Comparison of ENCODE assay signal across 1 cellular context in the genomic region with DNA sequence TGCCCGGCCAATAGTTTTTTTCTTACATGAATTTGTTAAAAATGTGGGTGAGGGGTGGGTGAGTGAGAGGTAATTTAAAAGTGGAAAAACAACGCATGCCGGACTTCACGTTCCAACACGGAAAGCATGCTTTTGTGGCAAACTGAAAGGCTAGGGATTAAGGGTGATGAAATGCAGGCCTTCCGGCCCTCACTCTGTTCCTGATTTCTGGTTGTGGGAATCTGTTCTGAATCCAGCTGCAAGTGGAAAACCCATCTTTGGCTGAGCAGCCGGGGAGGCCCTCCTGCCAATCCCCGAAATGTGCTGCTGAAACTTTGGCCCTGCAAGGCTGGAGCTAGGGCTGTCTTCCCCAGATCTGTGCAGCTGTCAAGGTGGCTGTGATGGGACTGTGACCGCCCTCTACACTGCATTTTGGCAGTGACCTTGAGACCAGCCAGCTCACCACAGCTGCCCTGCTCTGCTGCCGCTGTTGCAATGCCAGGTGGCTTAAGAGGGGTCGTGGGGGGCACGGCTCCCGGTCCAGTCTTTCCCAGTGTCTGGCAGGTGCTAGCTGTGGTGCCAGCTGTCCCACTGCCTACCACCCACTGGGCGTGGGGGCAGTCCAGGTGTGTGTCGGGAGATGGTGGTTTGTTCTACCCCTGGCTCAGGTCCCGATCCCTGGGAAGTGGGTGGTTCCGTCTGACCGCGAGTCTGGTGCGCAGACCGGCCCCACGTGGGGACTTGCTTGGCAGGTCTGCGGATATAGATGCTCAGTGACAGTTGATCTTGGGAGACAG.
TF ChIP-seq lines count a peak whose summit lies in the region.

No MANE protein-coding gene starts in this region.

TF ChIP-seq in HepG2, 621 proteins besides CTCF, POLR2A, EP300 and RAD21 (continued from another document and continues in another):
- TF ChIP-seq, protein P1, sequence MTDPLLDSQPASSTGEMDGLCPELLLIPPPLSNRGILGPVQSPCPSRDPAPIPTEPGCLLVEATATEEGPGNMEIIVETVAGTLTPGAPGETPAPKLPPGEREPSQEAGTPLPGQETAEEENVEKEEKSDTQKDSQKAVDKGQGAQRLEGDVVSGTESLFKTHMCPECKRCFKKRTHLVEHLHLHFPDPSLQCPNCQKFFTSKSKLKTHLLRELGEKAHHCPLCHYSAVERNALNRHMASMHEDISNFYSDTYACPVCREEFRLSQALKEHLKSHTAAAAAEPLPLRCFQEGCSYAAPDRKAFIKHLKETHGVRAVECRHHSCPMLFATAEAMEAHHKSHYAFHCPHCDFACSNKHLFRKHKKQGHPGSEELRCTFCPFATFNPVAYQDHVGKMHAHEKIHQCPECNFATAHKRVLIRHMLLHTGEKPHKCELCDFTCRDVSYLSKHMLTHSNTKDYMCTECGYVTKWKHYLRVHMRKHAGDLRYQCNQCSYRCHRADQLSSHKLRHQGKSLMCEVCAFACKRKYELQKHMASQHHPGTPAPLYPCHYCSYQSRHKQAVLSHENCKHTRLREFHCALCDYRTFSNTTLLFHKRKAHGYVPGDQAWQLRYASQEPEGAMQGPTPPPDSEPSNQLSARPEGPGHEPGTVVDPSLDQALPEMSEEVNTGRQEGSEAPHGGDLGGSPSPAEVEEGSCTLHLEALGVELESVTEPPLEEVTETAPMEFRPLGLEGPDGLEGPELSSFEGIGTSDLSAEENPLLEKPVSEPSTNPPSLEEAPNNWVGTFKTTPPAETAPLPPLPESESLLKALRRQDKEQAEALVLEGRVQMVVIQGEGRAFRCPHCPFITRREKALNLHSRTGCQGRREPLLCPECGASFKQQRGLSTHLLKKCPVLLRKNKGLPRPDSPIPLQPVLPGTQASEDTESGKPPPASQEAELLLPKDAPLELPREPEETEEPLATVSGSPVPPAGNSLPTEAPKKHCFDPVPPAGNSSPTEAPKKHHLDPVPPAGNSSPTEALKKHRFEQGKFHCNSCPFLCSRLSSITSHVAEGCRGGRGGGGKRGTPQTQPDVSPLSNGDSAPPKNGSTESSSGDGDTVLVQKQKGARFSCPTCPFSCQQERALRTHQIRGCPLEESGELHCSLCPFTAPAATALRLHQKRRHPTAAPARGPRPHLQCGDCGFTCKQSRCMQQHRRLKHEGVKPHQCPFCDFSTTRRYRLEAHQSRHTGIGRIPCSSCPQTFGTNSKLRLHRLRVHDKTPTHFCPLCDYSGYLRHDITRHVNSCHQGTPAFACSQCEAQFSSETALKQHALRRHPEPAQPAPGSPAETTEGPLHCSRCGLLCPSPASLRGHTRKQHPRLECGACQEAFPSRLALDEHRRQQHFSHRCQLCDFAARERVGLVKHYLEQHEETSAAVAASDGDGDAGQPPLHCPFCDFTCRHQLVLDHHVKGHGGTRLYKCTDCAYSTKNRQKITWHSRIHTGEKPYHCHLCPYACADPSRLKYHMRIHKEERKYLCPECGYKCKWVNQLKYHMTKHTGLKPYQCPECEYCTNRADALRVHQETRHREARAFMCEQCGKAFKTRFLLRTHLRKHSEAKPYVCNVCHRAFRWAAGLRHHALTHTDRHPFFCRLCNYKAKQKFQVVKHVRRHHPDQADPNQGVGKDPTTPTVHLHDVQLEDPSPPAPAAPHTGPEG (CRISPR knock-in tag; IDR thresholded peaks at IDR 0.05): peak; percentile 82; the same call in 1 of the 2 replicates
- TF ChIP-seq HIVEP1 (CRISPR knock-in tag; IDR thresholded peaks at IDR 0.05): peak; percentile 51; the same call in 1 of the 2 replicates
- TF ChIP-seq, protein P2, sequence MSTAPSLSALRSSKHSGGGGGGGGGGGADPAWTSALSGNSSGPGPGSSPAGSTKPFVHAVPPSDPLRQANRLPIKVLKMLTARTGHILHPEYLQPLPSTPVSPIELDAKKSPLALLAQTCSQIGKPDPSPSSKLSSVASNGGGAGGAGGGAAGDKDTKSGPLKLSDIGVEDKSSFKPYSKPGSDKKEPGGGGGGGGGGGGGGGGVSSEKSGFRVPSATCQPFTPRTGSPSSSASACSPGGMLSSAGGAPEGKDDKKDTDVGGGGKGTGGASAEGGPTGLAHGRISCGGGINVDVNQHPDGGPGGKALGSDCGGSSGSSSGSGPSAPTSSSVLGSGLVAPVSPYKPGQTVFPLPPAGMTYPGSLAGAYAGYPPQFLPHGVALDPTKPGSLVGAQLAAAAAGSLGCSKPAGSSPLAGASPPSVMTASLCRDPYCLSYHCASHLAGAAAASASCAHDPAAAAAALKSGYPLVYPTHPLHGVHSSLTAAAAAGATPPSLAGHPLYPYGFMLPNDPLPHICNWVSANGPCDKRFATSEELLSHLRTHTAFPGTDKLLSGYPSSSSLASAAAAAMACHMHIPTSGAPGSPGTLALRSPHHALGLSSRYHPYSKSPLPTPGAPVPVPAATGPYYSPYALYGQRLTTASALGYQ (CRISPR knock-in tag; IDR thresholded peaks at IDR 0.05): 0 out of 2 replicates have a peak, but pooled peaks have one; percentile 69
- TF ChIP-seq, protein P3, sequence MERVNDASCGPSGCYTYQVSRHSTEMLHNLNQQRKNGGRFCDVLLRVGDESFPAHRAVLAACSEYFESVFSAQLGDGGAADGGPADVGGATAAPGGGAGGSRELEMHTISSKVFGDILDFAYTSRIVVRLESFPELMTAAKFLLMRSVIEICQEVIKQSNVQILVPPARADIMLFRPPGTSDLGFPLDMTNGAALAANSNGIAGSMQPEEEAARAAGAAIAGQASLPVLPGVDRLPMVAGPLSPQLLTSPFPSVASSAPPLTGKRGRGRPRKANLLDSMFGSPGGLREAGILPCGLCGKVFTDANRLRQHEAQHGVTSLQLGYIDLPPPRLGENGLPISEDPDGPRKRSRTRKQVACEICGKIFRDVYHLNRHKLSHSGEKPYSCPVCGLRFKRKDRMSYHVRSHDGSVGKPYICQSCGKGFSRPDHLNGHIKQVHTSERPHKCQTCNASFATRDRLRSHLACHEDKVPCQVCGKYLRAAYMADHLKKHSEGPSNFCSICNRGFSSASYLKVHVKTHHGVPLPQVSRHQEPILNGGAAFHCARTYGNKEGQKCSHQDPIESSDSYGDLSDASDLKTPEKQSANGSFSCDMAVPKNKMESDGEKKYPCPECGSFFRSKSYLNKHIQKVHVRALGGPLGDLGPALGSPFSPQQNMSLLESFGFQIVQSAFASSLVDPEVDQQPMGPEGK (CRISPR knock-in tag; IDR thresholded peaks at IDR 0.05): peak; percentile 71
- TF ChIP-seq, protein P4, sequence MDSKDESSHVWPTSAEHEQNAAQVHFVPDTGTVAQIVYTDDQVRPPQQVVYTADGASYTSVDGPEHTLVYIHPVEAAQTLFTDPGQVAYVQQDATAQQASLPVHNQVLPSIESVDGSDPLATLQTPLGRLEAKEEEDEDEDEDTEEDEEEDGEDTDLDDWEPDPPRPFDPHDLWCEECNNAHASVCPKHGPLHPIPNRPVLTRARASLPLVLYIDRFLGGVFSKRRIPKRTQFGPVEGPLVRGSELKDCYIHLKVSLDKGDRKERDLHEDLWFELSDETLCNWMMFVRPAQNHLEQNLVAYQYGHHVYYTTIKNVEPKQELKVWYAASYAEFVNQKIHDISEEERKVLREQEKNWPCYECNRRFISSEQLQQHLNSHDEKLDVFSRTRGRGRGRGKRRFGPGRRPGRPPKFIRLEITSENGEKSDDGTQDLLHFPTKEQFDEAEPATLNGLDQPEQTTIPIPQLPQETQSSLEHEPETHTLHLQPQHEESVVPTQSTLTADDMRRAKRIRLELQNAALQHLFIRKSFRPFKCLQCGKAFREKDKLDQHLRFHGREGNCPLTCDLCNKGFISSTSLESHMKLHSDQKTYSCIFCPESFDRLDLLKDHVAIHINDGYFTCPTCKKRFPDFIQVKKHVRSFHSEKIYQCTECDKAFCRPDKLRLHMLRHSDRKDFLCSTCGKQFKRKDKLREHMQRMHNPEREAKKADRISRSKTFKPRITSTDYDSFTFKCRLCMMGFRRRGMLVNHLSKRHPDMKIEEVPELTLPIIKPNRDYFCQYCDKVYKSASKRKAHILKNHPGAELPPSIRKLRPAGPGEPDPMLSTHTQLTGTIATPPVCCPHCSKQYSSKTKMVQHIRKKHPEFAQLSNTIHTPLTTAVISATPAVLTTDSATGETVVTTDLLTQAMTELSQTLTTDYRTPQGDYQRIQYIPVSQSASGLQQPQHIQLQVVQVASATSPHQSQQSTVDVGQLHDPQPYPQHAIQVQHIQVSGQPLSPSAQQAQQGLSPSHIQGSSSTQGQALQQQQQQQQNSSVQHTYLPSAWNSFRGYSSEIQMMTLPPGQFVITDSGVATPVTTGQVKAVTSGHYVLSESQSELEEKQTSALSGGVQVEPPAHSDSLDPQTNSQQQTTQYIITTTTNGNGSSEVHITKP (CRISPR knock-in tag; IDR thresholded peaks at IDR 0.05; ENCODE audit: low read depth): peak; percentile 47; the same call in 1 of the 2 replicates
- peak; percentile 47; the same call in 1 of the 2 replicates for TF ChIP-seq ZNF777 (CRISPR knock-in tag; IDR thresholded peaks at IDR 0.05)
- TF ChIP-seq KLF16 (CRISPR knock-in tag; IDR thresholded peaks at IDR 0.05): peak in 1 of 2 experiments; percentile 21; a peak in 1 of 4 replicates
- TF ChIP-seq SP4 (CRISPR knock-in tag; IDR thresholded peaks at IDR 0.05): peak; percentile 54; the same call in 1 of the 2 replicates
- TF ChIP-seq MXI1 (IDR thresholded peaks at IDR 0.05; ENCODE audit: borderline replicate concordance, low read depth, low read length): 0 out of 3 replicates have a peak, but pooled peaks have one; percentile 11
- TF ChIP-seq CEBPG (CRISPR knock-in tag; IDR thresholded peaks at IDR 0.05): peak; percentile 15
- no peak for TF ChIP-seq ZNF788 (CRISPR knock-in tag; IDR thresholded peaks at IDR 0.05; ENCODE audit: borderline replicate concordance)
- TF ChIP-seq ZNF605 (CRISPR knock-in tag; IDR thresholded peaks at IDR 0.05): peak; percentile 61; the same call in 1 of the 2 replicates
- TF ChIP-seq BCL6 (CRISPR knock-in tag; IDR thresholded peaks at IDR 0.05): 0 out of 2 replicates have a peak, but pooled peaks have one; percentile 47
- peak; percentile 60; the same call in 1 of the 2 replicates for TF ChIP-seq ZNF766 (CRISPR knock-in tag; IDR thresholded peaks at IDR 0.05; ENCODE audit: borderline replicate concordance)
- no peak for TF ChIP-seq PRPF4 (IDR thresholded peaks at IDR 0.05; ENCODE audit: low read depth, low read length, poor library complexity, severe bottlenecking)
- peak; percentile 48; the same call in 1 of the 2 replicates for TF ChIP-seq POGZ (CRISPR knock-in tag; IDR thresholded peaks at IDR 0.05)
- no peak for TF ChIP-seq ZNF747 (CRISPR knock-in tag; IDR thresholded peaks at IDR 0.05; ENCODE audit: borderline replicate concordance)
- peak; percentile 16; the same call in 1 of the 2 replicates for TF ChIP-seq CREM (IDR thresholded peaks at IDR 0.05)
- no peak for TF ChIP-seq CREM (CRISPR knock-in tag; IDR thresholded peaks at IDR 0.05)
- TF ChIP-seq KDM5A (IDR thresholded peaks at IDR 0.05; ENCODE audit: borderline replicate concordance, low read length): no peak
- no peak for TF ChIP-seq SIX4 (CRISPR knock-in tag; IDR thresholded peaks at IDR 0.05)
- TF ChIP-seq IKZF4 (CRISPR knock-in tag; IDR thresholded peaks at IDR 0.05; ENCODE audit: borderline replicate concordance, low read depth, not compliant biosample characterization): peak; percentile 49
- TF ChIP-seq, protein P5, sequence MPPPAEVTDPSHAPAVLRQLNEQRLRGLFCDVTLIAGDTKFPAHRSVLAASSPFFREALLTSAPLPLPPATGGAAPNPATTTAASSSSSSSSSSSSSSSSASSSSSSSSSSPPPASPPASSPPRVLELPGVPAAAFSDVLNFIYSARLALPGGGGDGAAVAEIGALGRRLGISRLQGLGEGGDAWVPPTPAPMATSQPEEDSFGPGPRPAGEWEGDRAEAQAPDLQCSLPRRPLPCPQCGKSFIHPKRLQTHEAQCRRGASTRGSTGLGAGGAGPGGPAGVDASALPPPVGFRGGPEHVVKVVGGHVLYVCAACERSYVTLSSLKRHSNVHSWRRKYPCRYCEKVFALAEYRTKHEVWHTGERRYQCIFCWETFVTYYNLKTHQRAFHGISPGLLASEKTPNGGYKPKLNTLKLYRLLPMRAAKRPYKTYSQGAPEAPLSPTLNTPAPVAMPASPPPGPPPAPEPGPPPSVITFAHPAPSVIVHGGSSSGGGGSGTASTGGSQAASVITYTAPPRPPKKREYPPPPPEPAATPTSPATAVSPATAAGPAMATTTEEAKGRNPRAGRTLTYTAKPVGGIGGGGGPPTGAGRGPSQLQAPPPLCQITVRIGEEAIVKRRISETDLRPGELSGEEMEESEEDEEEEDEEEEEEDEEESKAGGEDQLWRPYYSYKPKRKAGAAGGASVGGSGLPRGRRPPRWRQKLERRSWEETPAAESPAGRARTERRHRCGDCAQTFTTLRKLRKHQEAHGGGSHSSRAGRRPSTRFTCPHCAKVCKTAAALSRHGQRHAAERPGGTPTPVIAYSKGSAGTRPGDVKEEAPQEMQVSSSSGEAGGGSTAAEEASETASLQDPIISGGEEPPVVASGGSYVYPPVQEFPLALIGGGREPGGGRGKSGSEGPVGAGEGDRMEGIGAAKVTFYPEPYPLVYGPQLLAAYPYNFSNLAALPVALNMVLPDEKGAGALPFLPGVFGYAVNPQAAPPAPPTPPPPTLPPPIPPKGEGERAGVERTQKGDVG (CRISPR knock-in tag; IDR thresholded peaks at IDR 0.05; ENCODE audit: borderline replicate concordance): 0 out of 2 replicates have a peak, but pooled peaks have one; percentile 14
- peak; percentile 21 for TF ChIP-seq NCOA2 (CRISPR knock-in tag; IDR thresholded peaks at IDR 0.05)
- 0 out of 2 replicates have a peak, but pooled peaks have one; percentile 5 for TF ChIP-seq TGIF2 (CRISPR knock-in tag; IDR thresholded peaks at IDR 0.05)
- TF ChIP-seq SP5 (CRISPR knock-in tag; IDR thresholded peaks at IDR 0.05; ENCODE audit: borderline replicate concordance, low read depth): peak; percentile 8; the same call in 1 of the 2 replicates
- TF ChIP-seq ZSCAN21 (CRISPR knock-in tag; IDR thresholded peaks at IDR 0.05; ENCODE audit: borderline replicate concordance): 0 out of 2 replicates have a peak, but pooled peaks have one; percentile 67
- TF ChIP-seq SRF (IDR thresholded peaks at IDR 0.05; ENCODE audit: low read depth, low read length): no peak
- TF ChIP-seq, protein P6, sequence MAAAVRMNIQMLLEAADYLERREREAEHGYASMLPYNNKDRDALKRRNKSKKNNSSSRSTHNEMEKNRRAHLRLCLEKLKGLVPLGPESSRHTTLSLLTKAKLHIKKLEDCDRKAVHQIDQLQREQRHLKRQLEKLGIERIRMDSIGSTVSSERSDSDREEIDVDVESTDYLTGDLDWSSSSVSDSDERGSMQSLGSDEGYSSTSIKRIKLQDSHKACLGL (CRISPR knock-in tag; IDR thresholded peaks at IDR 0.05): peak; percentile 45; the same call in 1 of the 2 replicates
- TF ChIP-seq MYNN (CRISPR knock-in tag; IDR thresholded peaks at IDR 0.05; ENCODE audit: low read depth): peak; percentile 72; the same call in 1 of the 2 replicates
- TF ChIP-seq, protein P7, sequence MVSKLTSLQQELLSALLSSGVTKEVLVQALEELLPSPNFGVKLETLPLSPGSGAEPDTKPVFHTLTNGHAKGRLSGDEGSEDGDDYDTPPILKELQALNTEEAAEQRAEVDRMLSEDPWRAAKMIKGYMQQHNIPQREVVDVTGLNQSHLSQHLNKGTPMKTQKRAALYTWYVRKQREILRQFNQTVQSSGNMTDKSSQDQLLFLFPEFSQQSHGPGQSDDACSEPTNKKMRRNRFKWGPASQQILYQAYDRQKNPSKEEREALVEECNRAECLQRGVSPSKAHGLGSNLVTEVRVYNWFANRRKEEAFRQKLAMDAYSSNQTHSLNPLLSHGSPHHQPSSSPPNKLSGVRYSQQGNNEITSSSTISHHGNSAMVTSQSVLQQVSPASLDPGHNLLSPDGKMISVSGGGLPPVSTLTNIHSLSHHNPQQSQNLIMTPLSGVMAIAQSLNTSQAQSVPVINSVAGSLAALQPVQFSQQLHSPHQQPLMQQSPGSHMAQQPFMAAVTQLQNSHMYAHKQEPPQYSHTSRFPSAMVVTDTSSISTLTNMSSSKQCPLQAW (CRISPR knock-in tag; IDR thresholded peaks at IDR 0.05): peak; percentile 39
- peak; percentile 17; the same call in 1 of the 2 replicates for TF ChIP-seq NCOR1 (IDR thresholded peaks at IDR 0.05; ENCODE audit: borderline replicate concordance, low read length)
